Comparison of ENCODE assay signal across 5 cellular contexts in genomic region chr1:16020878-16021277, GRCh38. TPM values are rescaled to one million over a fixed set of nuclear protein-coding genes. Genes with fewer than 3 reads are reported as not detected.
DNase-seq lines count a peak whose midpoint lies in the region; ATAC-seq, FAIRE-seq and TF ChIP-seq lines count a peak whose summit lies in the region.
"Not testable (repeated sequence)": the region's sequence is repeated elsewhere in the genome, so short reads cannot be mapped to it uniquely, and the experiment has no call there.
"Had no signal": no experiment of that assay in that cellular context is flagged by ENCODE, and none has a peak within 500 bp of the region (broad histone marks: within the 10 kb centered on the region; RNA-seq: fewer than 3 reads in every experiment).

No MANE protein-coding gene starts in this region.

- FAIRE-seq in A549 (lab: Jason Lieb, UNC): not testable (repeated sequence)

- H3K9me3 ChIP-seq in A549, heart right ventricle: not testable (repeated sequence)

- intact Hi-C loops in heart right ventricle (cut with DNase I): not testable (repeated sequence)

- not testable (repeated sequence) for H3K4me3 ChIP-seq in A549, heart right ventricle

- not testable (repeated sequence) for TF ChIP-seq RAD21 in A549 (conservative IDR thresholded peaks at IDR 0.05 in 1 of 2, IDR thresholded peaks at IDR 0.05 in 1 of 2)

- not testable (repeated sequence) for H3K27me3 ChIP-seq in heart right ventricle

- peak; percentile 14 to 22; a peak in 2 of 6 replicates for ATAC-seq in A549
- not testable (repeated sequence) for ATAC-seq in heart right ventricle

- CTCF ChIA-PET in A549 (lab: Yijun Ruan, JAX): interaction anchor here (1.3 to 1.7 kb wide), 2 partner anchors 11 to 52 kb away, joined by 3 to 5 read pairs; partner anchors contain the start of gene FAM131C

- not testable (repeated sequence) for H3K4me2 ChIP-seq in A549

- TF ChIP-seq POLR2A in A549 (IDR thresholded peaks at IDR 0.05; ENCODE audit: low read length): not testable (repeated sequence)

- 58% methylated on average over 3 of the region's 9 CpGs for WGBS in A549 (ENCODE audit: missing lambda C conversion rate)
- WGBS in heart right ventricle, 2 donors: 80 to 83% methylated on average over 8 to 9 of the region's 9 CpGs

- not testable (repeated sequence) for H3K27ac ChIP-seq in A549
- H3K27ac ChIP-seq in heart right ventricle: peak overlapping the region in 8 of 10 donors; percentile 30 to 99 (median 95)

- TF ChIP-seq EP300 in A549 (IDR thresholded peaks at IDR 0.05): not testable (repeated sequence)

- H3K4me1 ChIP-seq in A549: not testable (repeated sequence)
- peaks cover 5 to 49% (median 26%) of the 10 kb centered on the region in 9 donors for H3K4me1 ChIP-seq in heart right ventricle

- not testable (repeated sequence) for DNase-seq in A549 (ENCODE audit: low read depth in 1 of 2, low spot score in 1 of 2); heart right ventricle

- not testable (repeated sequence) for TF ChIP-seq CTCF in A549 (IDR thresholded peaks at IDR 0.05); heart right ventricle (IDR thresholded peaks at IDR 0.05)

- H3K36me3 ChIP-seq in heart right ventricle: peaks cover 0 to 13% (median 0%) of the 10 kb centered on the region in 9 donors

- POLR2A ChIA-PET in A549 (lab: Yijun Ruan, JAX): not testable (repeated sequence)

RNA-seq across cellular contexts. Expression of gene CLCNKA, which starts 1.0 kb away (rescaled TPM):
- not detected in 2 replicates for polyA plus RNA-seq in A549 (2011; rRNA removed)
- 0.01 TPM in 1 of 2 replicates, not detected in the other for polyA plus RNA-seq in A549 (2012; cell fraction: cytosol; rRNA removed)
- polyA plus RNA-seq in A549 (2012; cell fraction: nucleus; rRNA removed): 0.12 and 0.26 TPM in 2 replicates
- 0.05 to 0.07 TPM (median 0.06 TPM) in 3 replicates for polyA plus RNA-seq in A549 (2017; fragmentation: RNase III; extraction: RNeasy Plus Mini Kit Qiagen cat#74134 plus additional on column Dnase treatment)
- not detected in 2 replicates for polyA minus RNA-seq in A549 (2011; rRNA and poly(A)+ RNA removed)
- 1 to 10 TPM in 1 of 10 donors, under 1 TPM in 8, not detected in 1; 0.19 to 1.0 (median 0.33) TPM for total RNA-seq in heart right ventricle
- under 1 TPM; 0.52 to 0.73 TPM for polyA plus RNA-seq in heart right ventricle
- total RNA-seq: dermis microvascular lymphatic vessel endothelial cell, T-helper 17 cell had no signal

RNA-seq across cellular contexts. Expression of gene HSPB7, which starts 3.0 kb away (rescaled TPM):
- polyA plus RNA-seq in A549 (2011; rRNA removed) (not detected in 2 replicates), A549 (2017; fragmentation: RNase III; extraction: RNeasy Plus Mini Kit Qiagen cat#74134 plus additional on column Dnase treatment) (not detected in 3 replicates), heart right ventricle (1,000 to 10,000 TPM; 5,521 to 6,425 TPM)
- not detected in 2 replicates for polyA plus RNA-seq in A549 (2012; cell fraction: cytosol; rRNA removed)
- not detected in 2 replicates for polyA plus RNA-seq in A549 (2012; cell fraction: nucleus; rRNA removed)
- polyA minus RNA-seq in A549 (2011; rRNA and poly(A)+ RNA removed): not detected in 2 replicates
- 1,000 to 10,000 TPM; 4,333 to 6,303 (median 4,923) TPM for total RNA-seq in heart right ventricle
- total RNA-seq: dermis microvascular lymphatic vessel endothelial cell, T-helper 17 cell had no signal

RNA-seq across cellular contexts. Expression of gene SRARP, which starts 16.8 kb away (rescaled TPM):
- polyA plus RNA-seq in A549 (2011; rRNA removed): not detected in 2 replicates
- polyA plus RNA-seq in A549 (2012; cell fraction: cytosol; rRNA removed): not detected in 2 replicates
- 0.02 TPM in 1 of 2 replicates, not detected in the other for polyA plus RNA-seq in A549 (2012; cell fraction: nucleus; rRNA removed)
- 0.03 TPM in 1 of 3 replicates, not detected in the others for polyA plus RNA-seq in A549 (2017; fragmentation: RNase III; extraction: RNeasy Plus Mini Kit Qiagen cat#74134 plus additional on column Dnase treatment)
- polyA minus RNA-seq in A549 (2011; rRNA and poly(A)+ RNA removed): not detected in 2 replicates
- total RNA-seq in heart right ventricle: under 1 TPM in 5 of 10 donors, not detected in 5; 0.15 to 0.79 (median 0.28) TPM
- polyA plus RNA-seq in heart right ventricle: under 1 TPM; 0.35 to 0.95 TPM
- total RNA-seq: left colon, T-helper 17 cell had no signal

RNA-seq across cellular contexts. Expression of gene CLCNKB, which starts 22.7 kb away (rescaled TPM):
- polyA plus RNA-seq in A549 (2011; rRNA removed) (0.11 and 0.14 TPM in 2 replicates), A549 (2017; fragmentation: RNase III; extraction: RNeasy Plus Mini Kit Qiagen cat#74134 plus additional on column Dnase treatment) (0.07 to 0.18 TPM (median 0.08 TPM) in 3 replicates), heart right ventricle (1 to 10 TPM in 1 of 2 donors, under 1 TPM in 1; 0.57 to 2.1 TPM)
- 0.04 and 0.07 TPM in 2 replicates for polyA plus RNA-seq in A549 (2012; cell fraction: cytosol; rRNA removed)
- 0.39 and 0.41 TPM in 2 replicates for polyA plus RNA-seq in A549 (2012; cell fraction: nucleus; rRNA removed)
- polyA minus RNA-seq in A549 (2011; rRNA and poly(A)+ RNA removed): not detected in 2 replicates
- 1 to 10 TPM; 1.2 to 3.4 (median 2.0) TPM for total RNA-seq in heart right ventricle
- total RNA-seq: T-helper 17 cell had no signal

RNA-seq across cellular contexts. Expression of gene ZBTB17, which starts 45.0 kb away (rescaled TPM):
- polyA plus RNA-seq in A549 (2011; rRNA removed): 13.8 and 14.9 TPM in 2 replicates
- polyA plus RNA-seq in A549 (2012; cell fraction: cytosol; rRNA removed): 25.2 and 31.8 TPM in 2 replicates
- 90.2 and 116 TPM in 2 replicates for polyA plus RNA-seq in A549 (2012; cell fraction: nucleus; rRNA removed)
- polyA plus RNA-seq in A549 (2017; fragmentation: RNase III; extraction: RNeasy Plus Mini Kit Qiagen cat#74134 plus additional on column Dnase treatment): 14.1 to 17.6 TPM (median 16.5 TPM) in 3 replicates
- 19.2 and 28.2 TPM in 2 replicates for polyA minus RNA-seq in A549 (2011; rRNA and poly(A)+ RNA removed)
- total RNA-seq in heart right ventricle: 10 to 100 TPM; 16.4 to 25.0 (median 20.4) TPM
- polyA plus RNA-seq in heart right ventricle: 10 to 100 TPM; 27.3 to 54.9 TPM

Comparison
In these comparisons a context has a peak if more than half of its experiments do, and no peak if none do; other contexts are left out.
1. RNA of gene HSPB7, which starts 3.0 kb away (polyA plus RNA-seq): 5,521 to 6,425 TPM in heart right ventricle; not detected in A549; every median in the first group is over 1,000 times any median in the second.